In the genomic region with DNA sequence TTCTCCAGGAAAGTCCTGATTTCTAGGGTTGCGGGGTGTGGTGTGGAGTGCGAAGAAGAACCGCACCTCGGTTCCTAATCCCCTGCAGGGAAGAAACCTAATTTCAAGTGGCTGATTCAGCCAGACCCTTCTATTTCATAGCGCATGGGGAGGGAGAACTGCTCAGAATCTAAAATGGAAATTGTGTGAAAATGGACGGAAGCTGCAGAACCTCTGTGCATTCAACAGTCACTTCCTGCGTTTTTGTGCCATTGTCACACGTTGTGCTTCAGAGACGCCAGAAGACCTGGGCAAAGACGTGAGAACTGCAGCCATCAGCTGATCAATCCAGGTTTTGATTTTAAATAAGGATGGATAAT, we compare ENCODE assay signal across 8 cellular contexts. TPM values are rescaled to one million over a fixed set of nuclear protein-coding genes. Genes with fewer than 3 reads are reported as not detected.
DNase-seq lines count a peak whose midpoint lies in the region; ATAC-seq, FAIRE-seq and TF ChIP-seq lines count a peak whose summit lies in the region.

No MANE protein-coding gene starts in this region.

- no peaks in the 10 kb centered on the region for H3K9me1 ChIP-seq in IMR-90 (ENCODE audit: insufficient read depth, low read length)

- WGBS in IMR-90 (ENCODE audit: extremely low coverage in 2 of 2, insufficient read length in 1 of 2), 2 experiments = 7% methylated on average over 3 of the region's 10 CpGs; no CpG with 5 or more reads in 1 of the 2 experiments
- WGBS in right lobe of liver (ENCODE audit: insufficient coverage, low coverage, low lambda C conversion rate, missing lambda C conversion rate) = 11% methylated on average over 10 of the region's 10 CpGs

- no peak overlapping the region for H3K27ac ChIP-seq in IMR-90 (ENCODE audit: insufficient read depth, low read length)
- peak overlapping the region in 1 of 3 donors; percentile 13 for H3K27ac ChIP-seq in right lobe of liver

- no peak overlapping the region for H2BK15ac ChIP-seq in IMR-90 (ENCODE audit: low read depth, low read length)

- in situ Hi-C loops in IMR-90 (cut with MboI; ENCODE audit: low sequenced_read_pairs) = no loop called here

- ATAC-seq in IMR-90 (ENCODE audit: low read depth) (no peak), right lobe of liver (peak; percentile 4 to 16 (median 10)), GM18858 (IDR thresholded peaks at IDR 0.05; ENCODE audit: unreplicated experiment) (no peak)
- ATAC-seq in activated naive CD4-positive, alpha-beta T cell treated with anti-CD3 and anti-CD28 coated beads, Interleukin-2, amount 50 U/mL, for 72 hours = peak; percentile 33 to 54

- H3K4me3 ChIP-seq in AG09309 (ENCODE audit: control insufficient read depth, low read depth, low read length) (peak overlapping the region; percentile 29), IMR-90 (ENCODE audit: insufficient read depth, low read depth, low read length) (peak overlapping the region; percentile 20), right lobe of liver (peak overlapping the region; percentile 62 to 63 (median 63))

- H3K18ac ChIP-seq in IMR-90 (ENCODE audit: low read depth, low read length) = no peak overlapping the region

- H2BK20ac ChIP-seq in IMR-90 (ENCODE audit: low read depth, low read length) = no peak overlapping the region

- no peak for TF ChIP-seq RAD21 in IMR-90 (IDR thresholded peaks at IDR 0.05; ENCODE audit: low read length)

- no peak for TF ChIP-seq CTCF in AG09309 (IDR thresholded peaks at IDR 0.05; ENCODE audit: control insufficient read depth, insufficient read depth, low read depth, low read length, missing control alignments)
- no peak for TF ChIP-seq CTCF in IMR-90 (conservative IDR thresholded peaks at IDR 0.05; ENCODE audit: low read depth, low read length)
- TF ChIP-seq CTCF in right lobe of liver (IDR thresholded peaks at IDR 0.05) = no peak

- H2AK5ac ChIP-seq in IMR-90 (ENCODE audit: low read depth, low read length) = no peak overlapping the region

- POLR2A ChIA-PET in IMR-90 (lab: Charles Lee; ENCODE audit: unreplicated experiment) = no interaction called here

- H3K36me3 ChIP-seq in IMR-90 (ENCODE audit: control insufficient read depth, insufficient read depth, low read length) (no peaks in the 10 kb centered on the region), right lobe of liver (no peaks in the 10 kb centered on the region)

- H3K27me3 ChIP-seq in IMR-90 (ENCODE audit: control insufficient read depth, insufficient read depth, low read length) (peaks cover 61% of the 10 kb centered on the region), right lobe of liver (no peaks in the 10 kb centered on the region)

- H2AFZ ChIP-seq in IMR-90 (replicated peaks; ENCODE audit: low read length, poor library complexity) = peak overlapping the region; percentile 75

- H3K9me3 ChIP-seq in IMR-90 (ENCODE audit: control insufficient read depth, insufficient read depth, low read length) (peaks cover 3% of the 10 kb centered on the region; the same call in 1 of the 2 replicates), right lobe of liver (no peaks in the 10 kb centered on the region)

- H4K5ac ChIP-seq in IMR-90 (ENCODE audit: low read depth, low read length) = no peak overlapping the region

- no peak overlapping the region for H2AK9ac ChIP-seq in IMR-90 (replicated peaks; ENCODE audit: low read depth, low read length, poor library complexity)

- H3K9me3 Mint-ChIP-seq in activated naive CD4-positive, alpha-beta T cell treated with anti-CD3 and anti-CD28 coated beads, Interleukin-2, amount 50 U/mL, for 72 hours = no peaks in the 10 kb centered on the region

- H3K9ac ChIP-seq in IMR-90 (ENCODE audit: low read depth, low read length) = no peak overlapping the region

- DNase-seq in AG09309 (ENCODE audit: low read depth) = no peak
- no peak for DNase-seq in GM19239 (ENCODE audit: insufficient read length, low spot score)
- DNase-seq in IMR-90 = no peak
- DNase-seq in activated naive CD4-positive, alpha-beta T cell treated with anti-CD3 and anti-CD28 coated beads, Interleukin-2, amount 50 U/mL, for 72 hours (ENCODE audit: low spot score in 2 of 2) = peak in 1 of 2 donors; percentile 33
- DNase-seq in right lobe of liver = no peak
- peak; percentile 45 for DNase-seq in superior temporal gyrus (ENCODE audit: extremely low spot score)
- DNase-seq in DMS 273 treated with DMSO at 0.1 percent for 48 hours (lab: John Stamatoyannopoulos, UW) = no peak

- no TSS peak for BruUV-seq in IMR-90 (replicated peaks; lab: Mats Ljungman, UMichigan)

- H3K4ac ChIP-seq in IMR-90 (ENCODE audit: low read depth, low read length) = no peak overlapping the region

- peak overlapping the region; percentile 96 to 97 for H3K27ac Mint-ChIP-seq in activated naive CD4-positive, alpha-beta T cell treated with anti-CD3 and anti-CD28 coated beads, Interleukin-2, amount 50 U/mL, for 72 hours

- no peaks in the 10 kb centered on the region for H3K79me1 ChIP-seq in IMR-90 (ENCODE audit: low read depth in 1 of 2, low read length in 2 of 2)

- H3K4me2 ChIP-seq in IMR-90 (ENCODE audit: low read depth, low read length) = peak overlapping the region; percentile 77; the same call in 1 of the 2 replicates

- intact Hi-C loops in IMR-90 (cut with micrococcal nuclease) = no loop called here
- intact Hi-C loops in right lobe of liver (cut with DNase I) = no loop called here

- no peak overlapping the region for H4K91ac ChIP-seq in IMR-90 (ENCODE audit: insufficient read depth, low read depth, low read length)

- dilution Hi-C loops in IMR-90 (cut with HindIII; ENCODE audit: low sequenced_read_pairs, unreplicated experiment) = no loop called here

- H4K20me1 ChIP-seq in IMR-90 (ENCODE audit: insufficient read depth, low read length) = no peaks in the 10 kb centered on the region

- CTCF ChIA-PET in IMR-90 (lab: Yijun Ruan, JAX) = no interaction called here

- no peak overlapping the region for H3K56ac ChIP-seq in IMR-90 (ENCODE audit: extremely low read depth, insufficient read depth, low read length)

- H3K23ac ChIP-seq in IMR-90 (ENCODE audit: low read depth, low read length) = peak overlapping the region; percentile 80; the same call in 1 of the 2 replicates

- H2BK120ac ChIP-seq in IMR-90 (ENCODE audit: low read depth, low read length) = no peak overlapping the region

- no peak overlapping the region for H4K8ac ChIP-seq in IMR-90 (ENCODE audit: low read depth in 2 of 2, low read length in 2 of 2)

- H3K4me1 ChIP-seq in IMR-90 (ENCODE audit: control insufficient read depth, insufficient read depth, low read length) (no peaks in the 10 kb centered on the region), right lobe of liver (no peaks in the 10 kb centered on the region)

- peaks cover 18 to 24% of the 10 kb centered on the region in 2 donors for H3K36me3 Mint-ChIP-seq in activated naive CD4-positive, alpha-beta T cell treated with anti-CD3 and anti-CD28 coated beads, Interleukin-2, amount 50 U/mL, for 72 hours

- no peak overlapping the region for H3K14ac ChIP-seq in IMR-90 (replicated peaks; ENCODE audit: low read depth, low read length)

- FAIRE-seq in GM19239 (lab: Jason Lieb, UNC) = peak; percentile 97

- no peak overlapping the region for H2BK5ac ChIP-seq in IMR-90 (ENCODE audit: low read depth, low read length, poor library complexity, severe bottlenecking)

- no peak for TF ChIP-seq POLR2A in IMR-90 (IDR thresholded peaks at IDR 0.05; ENCODE audit: low read depth, low read length)
- no peak for TF ChIP-seq POLR2A in right lobe of liver (IDR thresholded peaks at IDR 0.05)

TF ChIP-seq in IMR-90, 13 proteins besides CTCF, POLR2A, EP300 and RAD21 (continues in another document):
- TF ChIP-seq NFE2L2 (IDR thresholded peaks at IDR 0.05; ENCODE audit: low read depth, low read length) (no peak), RCOR1 (IDR thresholded peaks at IDR 0.05; ENCODE audit: insufficient replicate concordance, low read length) (no peak), BHLHE40 (IDR thresholded peaks at IDR 0.05; ENCODE audit: low read depth, low read length) (no peak), RFX5 (IDR thresholded peaks at IDR 0.05; ENCODE audit: low read depth, low read length) (no peak), FOS (IDR thresholded peaks at IDR 0.05; ENCODE audit: low read depth, low read length) (no peak), MAFK (IDR thresholded peaks at IDR 0.05; ENCODE audit: low read depth, low read length) (no peak), SMC3 (IDR thresholded peaks at IDR 0.05; ENCODE audit: low read depth, low read length) (no peak), CHD1 (IDR thresholded peaks at IDR 0.05; ENCODE audit: low read depth, low read length) (no peak), MXI1 (IDR thresholded peaks at IDR 0.05; ENCODE audit: borderline replicate concordance, low read depth, low read length) (no peak)
- TF ChIP-seq, protein P1, sequence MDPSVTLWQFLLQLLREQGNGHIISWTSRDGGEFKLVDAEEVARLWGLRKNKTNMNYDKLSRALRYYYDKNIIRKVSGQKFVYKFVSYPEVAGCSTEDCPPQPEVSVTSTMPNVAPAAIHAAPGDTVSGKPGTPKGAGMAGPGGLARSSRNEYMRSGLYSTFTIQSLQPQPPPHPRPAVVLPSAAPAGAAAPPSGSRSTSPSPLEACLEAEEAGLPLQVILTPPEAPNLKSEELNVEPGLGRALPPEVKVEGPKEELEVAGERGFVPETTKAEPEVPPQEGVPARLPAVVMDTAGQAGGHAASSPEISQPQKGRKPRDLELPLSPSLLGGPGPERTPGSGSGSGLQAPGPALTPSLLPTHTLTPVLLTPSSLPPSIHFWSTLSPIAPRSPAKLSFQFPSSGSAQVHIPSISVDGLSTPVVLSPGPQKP (IDR thresholded peaks at IDR 0.05; ENCODE audit: borderline replicate concordance, low read depth, low read length) = no peak

RNA-seq across cellular contexts. Expression of gene SIDT1, which starts 1.2 kb away (rescaled TPM):
- total RNA-seq in IMR-90 (2012; rRNA removed) = not detected in 2 replicates
- polyA plus RNA-seq in IMR-90 (2012; rRNA removed) = not detected in 2 replicates
- not detected in 2 replicates for polyA plus RNA-seq in IMR-90 (2012; cell fraction: cytosol; rRNA removed)
- polyA plus RNA-seq in IMR-90 (2012; cell fraction: nucleus; rRNA removed; ENCODE audit: low replicate concordance) = not detected in 2 replicates
- total RNA-seq in activated naive CD4-positive, alpha-beta T cell treated with anti-CD3 and anti-CD28 coated beads, Interleukin-2, amount 50 U/mL, for 72 hours = 10 to 100 TPM; 12.1 to 44.7 TPM
- under 1 TPM; 0.25 to 0.53 (median 0.35) TPM for total RNA-seq in right lobe of liver

RNA-seq across cellular contexts. Expression of gene SPICE1, which starts 18.6 kb away (rescaled TPM):
- total RNA-seq in IMR-90 (2012; rRNA removed) = 10.8 TPM in 2 replicates
- 2.7 and 3.5 TPM in 2 replicates for polyA plus RNA-seq in IMR-90 (2012; rRNA removed)
- polyA plus RNA-seq in IMR-90 (2012; cell fraction: cytosol; rRNA removed) = 0.51 and 0.70 TPM in 2 replicates
- 0.91 and 9.4 TPM in 2 replicates for polyA plus RNA-seq in IMR-90 (2012; cell fraction: nucleus; rRNA removed; ENCODE audit: low replicate concordance)
- total RNA-seq in activated naive CD4-positive, alpha-beta T cell treated with anti-CD3 and anti-CD28 coated beads, Interleukin-2, amount 50 U/mL, for 72 hours = 10 to 100 TPM; 23.3 to 40.6 TPM
- total RNA-seq in right lobe of liver = 10 to 100 TPM in 2 of 6 experiments, 1 to 10 TPM in 4; 4.6 to 16.0 (median 8.2) TPM

Comparison
In these comparisons a context has a peak if more than half of its experiments do, and no peak if none do; other contexts are left out.
1. ATAC-seq: peak in activated naive CD4-positive, alpha-beta T cell treated with anti-CD3 and anti-CD28 coated beads, Interleukin-2, amount 50 U/mL, for 72 hours (2 of 2) and right lobe of liver (4 of 4); none in IMR-90 (single experiment) and GM18858 (single experiment).
2. RNA of gene SIDT1, which starts 1.2 kb away (total RNA-seq): 12.1 to 44.7 TPM in activated naive CD4-positive, alpha-beta T cell treated with anti-CD3 and anti-CD28 coated beads, Interleukin-2, amount 50 U/mL, for 72 hours; 0.25 to 0.53 TPM in right lobe of liver and not detected in IMR-90; every median in the first group is over 4 times any median in the second.
3. Peak in every context shown above with its lines, with median percentiles within 50 percentile points of each other: H3K4me3 ChIP-seq.